ENCODE assay signal across 8 cellular contexts in genomic region chr13:25017808-25018728, GRCh38.
A peak's percentile ranks its signal among the peaks of the same experiment; 100 is the strongest.
DNase-seq lines count a peak whose midpoint lies in the region; ATAC-seq and TF ChIP-seq lines count a peak whose summit lies in the region.
"Not testable (repeated sequence)": the region's sequence is repeated elsewhere in the genome, so short reads cannot be mapped to it uniquely, and the experiment has no call there.

No MANE protein-coding gene starts in this region.

- peak overlapping the region; percentile 62 to 82 for H3K4me3 Mint-ChIP-seq in CD14-positive monocyte
- H3K4me3 Mint-ChIP-seq in activated B cell treated with CpG ODN at 0.5 μM for 24 hours, result peak overlapping the region; percentile 82
- H3K4me3 Mint-ChIP-seq in natural killer cell treated with Interleukin-12 subunit alpha and Interleukin-12 subunit beta and Interleukin-15 and Interleukin-18, amount 100 ng/mL, for 72 hours, result peak overlapping the region; percentile 27

- POLR2A ChIA-PET in activated B cell treated with CpG ODN at 0.5 μM for 24 hours (lab: Charles Lee), result not testable (repeated sequence)

- H3K27ac ChIP-seq in heart left ventricle, result not testable (repeated sequence)

- intact Hi-C loops in CD14-positive monocyte (cut with micrococcal nuclease); heart left ventricle (cut with DNase I): not testable (repeated sequence)
- intact Hi-C loops in activated B cell treated with CpG ODN at 0.5 μM for 24 hours (cut with micrococcal nuclease), result loop anchor here (5.0 kb wide), 1 partner anchor 269 kb away; the partner anchor contains the start of gene MTMR6

- TF ChIP-seq POLR2A in heart left ventricle (IDR thresholded peaks at IDR 0.05), result not testable (repeated sequence)

- peak; percentile 77 for ATAC-seq in activated B cell treated with CpG ODN at 0.5 μM for 24 hours (ENCODE audit: low read depth)
- not testable (repeated sequence) for ATAC-seq in heart left ventricle
- peak in 1 of 2 donors; percentile 48 for ATAC-seq in natural killer cell treated with Interleukin-12 subunit alpha and Interleukin-12 subunit beta and Interleukin-15 and Interleukin-18, amount 100 ng/mL, for 72 hours

- not testable (repeated sequence) for DNase-seq in CD14-positive monocyte (ENCODE audit: low spot score); astrocyte of the cerebellum (ENCODE audit: low read depth); natural killer cell treated with Interleukin-12 subunit alpha and Interleukin-12 subunit beta and Interleukin-15 and Interleukin-18, amount 100 ng/mL, for 72 hours (ENCODE audit: low spot score)
- DNase-seq in HAP-1 (ENCODE audit: low spot score in 2 of 2), result peak; percentile 21 to 68
- DNase-seq in NCI-H2196 treated with DMSO at 0.1 percent for 48 hours (lab: John Stamatoyannopoulos, UW; ENCODE audit: unreplicated experiment), result peak; percentile 14
- peak; percentile 31 for DNase-seq in activated B cell treated with CpG ODN at 0.5 μM for 24 hours
- peak in 2 of 5 donors; percentile 38 to 43 for DNase-seq in heart left ventricle
- DNase-seq in stimulated activated CD4-positive, alpha-beta T cell treated with anti-CD3 and anti-CD28 coated beads, TNF-alpha, amount 100 ng/mL, for 24 hours (ENCODE audit: low read depth in 3 of 3), result peak in 2 of 3 experiments; percentile 34 to 66

- in situ Hi-C loops in HAP-1 (cut with MboI; ENCODE audit: low sequenced_read_pairs); astrocyte of the cerebellum (cut with HindIII; ENCODE audit: low sequenced_read_pairs): not testable (repeated sequence)

- H3K27ac Mint-ChIP-seq in CD14-positive monocyte; natural killer cell treated with Interleukin-12 subunit alpha and Interleukin-12 subunit beta and Interleukin-15 and Interleukin-18, amount 100 ng/mL, for 72 hours: not testable (repeated sequence)
- H3K27ac Mint-ChIP-seq in activated B cell treated with CpG ODN at 0.5 μM for 24 hours, result peak overlapping the region; percentile 59

- CTCF ChIA-PET in activated B cell treated with CpG ODN at 0.5 μM for 24 hours (lab: Charles Lee), result not testable (repeated sequence)

- H3K36me3 ChIP-seq in HAP-1 (replicated peaks); heart left ventricle: not testable (repeated sequence)

- WGBS in heart left ventricle, 4 donors, result 1 to 2% (median 2%) methylated on average over 42 to 79 of the region's 79 CpGs

- peaks cover 55 to 72% (median 60%) of the 10 kb centered on the region in 3 donors for H3K27me3 Mint-ChIP-seq in CD14-positive monocyte (ENCODE audit: low read depth in 3 of 3)
- not testable (repeated sequence) for H3K27me3 Mint-ChIP-seq in activated B cell treated with CpG ODN at 0.5 μM for 24 hours
- peaks cover 27 to 46% of the 10 kb centered on the region in 2 donors for H3K27me3 Mint-ChIP-seq in natural killer cell treated with Interleukin-12 subunit alpha and Interleukin-12 subunit beta and Interleukin-15 and Interleukin-18, amount 100 ng/mL, for 72 hours

- not testable (repeated sequence) for H3K4me1 ChIP-seq in HAP-1
- H3K4me1 ChIP-seq in heart left ventricle, result peaks cover 0 to 12% (median 0%) of the 10 kb centered on the region in 12 donors

- not testable (repeated sequence) for H3K9me3 Mint-ChIP-seq in CD14-positive monocyte; activated B cell treated with CpG ODN at 0.5 μM for 24 hours; natural killer cell treated with Interleukin-12 subunit alpha and Interleukin-12 subunit beta and Interleukin-15 and Interleukin-18, amount 100 ng/mL, for 72 hours

- H3K4me1 Mint-ChIP-seq in CD14-positive monocyte; natural killer cell treated with Interleukin-12 subunit alpha and Interleukin-12 subunit beta and Interleukin-15 and Interleukin-18, amount 100 ng/mL, for 72 hours (ENCODE audit: low read depth in 2 of 2): not testable (repeated sequence)
- H3K4me1 Mint-ChIP-seq in activated B cell treated with CpG ODN at 0.5 μM for 24 hours, result peaks cover 11% of the 10 kb centered on the region

- H3K4me3 ChIP-seq in HAP-1, result peak overlapping the region; percentile 20
- H3K4me3 ChIP-seq in astrocyte of the cerebellum (ENCODE audit: low read depth, low read length), result peak overlapping the region; percentile 31
- peak overlapping the region in 9 of 12 donors; percentile 4 to 48 (median 34) for H3K4me3 ChIP-seq in heart left ventricle

- H3K27me3 ChIP-seq in HAP-1 (ENCODE audit: low read depth), result not testable (repeated sequence)
- peaks cover 0 to 61% (median 11%) of the 10 kb centered on the region in 9 donors for H3K27me3 ChIP-seq in heart left ventricle

- TF ChIP-seq CTCF in CD14-positive monocyte (IDR thresholded peaks at IDR 0.05); activated B cell treated with CpG ODN at 0.5 μM for 24 hours (IDR thresholded peaks at IDR 0.05); astrocyte of the cerebellum (IDR thresholded peaks at IDR 0.05; ENCODE audit: low read depth, low read length, missing control alignments); heart left ventricle (IDR thresholded peaks at IDR 0.05): not testable (repeated sequence)

- H3K9me3 ChIP-seq in HAP-1, heart left ventricle: not testable (repeated sequence)

- H3K36me3 Mint-ChIP-seq in CD14-positive monocyte; activated B cell treated with CpG ODN at 0.5 μM for 24 hours (ENCODE audit: low read depth); natural killer cell treated with Interleukin-12 subunit alpha and Interleukin-12 subunit beta and Interleukin-15 and Interleukin-18, amount 100 ng/mL, for 72 hours: not testable (repeated sequence)

Comparison
In these comparisons a context has a peak if more than half of its experiments do, and no peak if none do; other contexts are left out.
1. H3K4me3 Mint-ChIP-seq: peak in every context shown above with its lines; median percentile 82 in activated B cell treated with CpG ODN at 0.5 μM for 24 hours; 72 in CD14-positive monocyte; 27 in natural killer cell treated with Interleukin-12 subunit alpha and Interleukin-12 subunit beta and Interleukin-15 and Interleukin-18, amount 100 ng/mL, for 72 hours.